25 cellular contexts compared by ENCODE assay signal in the genomic region with DNA sequence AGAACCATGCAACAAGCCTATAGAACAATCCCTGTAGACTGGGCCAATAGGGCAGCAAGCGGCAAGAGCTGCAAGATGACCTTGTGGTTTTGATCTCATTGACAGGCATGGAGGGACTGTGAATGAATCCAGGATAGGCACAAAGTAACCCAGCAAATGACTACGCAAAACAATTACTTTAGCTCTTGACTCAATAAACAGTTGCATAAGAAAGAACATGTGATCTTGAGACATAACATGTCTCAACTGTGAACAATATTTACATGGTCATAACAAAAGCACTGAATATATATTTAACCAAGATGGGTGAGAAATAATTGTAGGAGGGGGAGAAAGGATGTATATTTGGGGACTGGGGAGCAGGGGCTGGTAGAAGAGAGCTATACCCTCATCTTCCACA.
DNase-seq lines count a peak whose midpoint lies in the region; FAIRE-seq and TF ChIP-seq lines count a peak whose summit lies in the region.
"Had no signal": no experiment of that assay in that cellular context is flagged by ENCODE, and none has a peak within 500 bp of the region (broad histone marks: within the 10 kb centered on the region; RNA-seq: fewer than 3 reads in every experiment).

No MANE protein-coding gene starts in this region.

- peak overlapping the region; percentile 15 for H3K4ac ChIP-seq in H1 (replicated peaks; ENCODE audit: insufficient read length, low read depth, low read length)

- no peaks in the 10 kb centered on the region for H3K4me1 Mint-ChIP-seq in MCF 10A (ENCODE audit: insufficient read depth, unreplicated experiment)
- H3K4me1 Mint-ChIP-seq: CD8-positive, alpha-beta memory T cell had no signal

- no peak overlapping the region for H3K9ac ChIP-seq in H1 (replicated peaks in 1 of 4; ENCODE audit: extremely low read depth in 1 of 4, low read depth in 3 of 4, low read length in 3 of 4)

- H2BK20ac ChIP-seq in H1 (ENCODE audit: low read length) = no peak overlapping the region

- H3K36me3 ChIP-seq in breast epithelium (no peaks in the 10 kb centered on the region), H1 (ENCODE audit: control insufficient read depth in 2 of 4, insufficient read depth in 4 of 4, low read length in 3 of 4) (no peaks in the 10 kb centered on the region)
- H3K36me3 ChIP-seq: BE2C, Peyer's patch, SJCRH30 had no signal

- H3K18ac ChIP-seq in H1 (ENCODE audit: extremely low read depth, low read length) = no peak overlapping the region

- no peak overlapping the region for H3K23ac ChIP-seq in H1 (ENCODE audit: insufficient read length)

- CTCF ChIA-PET in MCF 10A (lab: Yijun Ruan, JAX) (interaction anchor here (0.7 kb wide), 1 partner anchor 245 kb away, joined by 3 read pairs; no protein-coding TSS in a partner anchor), H1 (lab: Charles Lee; ENCODE audit: partially characterized antibody) (interaction anchor here (0.7 to 1.3 kb wide), 2 partner anchors 11 to 33 kb away, joined by 3 read pairs; no protein-coding TSS in a partner anchor)

- no peak for FAIRE-seq in H1 (lab: Jason Lieb, UNC)
- FAIRE-seq: GM18507 had no signal

- no peak overlapping the region for H4K91ac ChIP-seq in H1 (replicated peaks; ENCODE audit: insufficient read length, low read length)

- no peaks in the 10 kb centered on the region for H4K20me1 ChIP-seq in H1 (replicated peaks in 1 of 2; ENCODE audit: control insufficient read depth in 1 of 2, insufficient read depth in 2 of 2, low read length in 2 of 2)

- no peaks in the 10 kb centered on the region for H3K36me3 Mint-ChIP-seq in MCF 10A (ENCODE audit: insufficient read depth, unreplicated experiment)
- H3K36me3 Mint-ChIP-seq: CD14-positive monocyte; CD8-positive, alpha-beta memory T cell had no signal

- H3K79me2 ChIP-seq in H1 (ENCODE audit: control insufficient read depth in 1 of 2, insufficient read depth in 2 of 2, low read length in 2 of 2) = no peaks in the 10 kb centered on the region

- TF ChIP-seq EP300 in H1 (IDR thresholded peaks at IDR 0.05; ENCODE audit: borderline replicate concordance in 1 of 2, low read depth in 2 of 2, low read length in 2 of 2) = no peak

- H3K14ac ChIP-seq in H1 (ENCODE audit: insufficient read length) = no peak overlapping the region

- no peak overlapping the region for H2BK15ac ChIP-seq in H1 (ENCODE audit: low read length)

- DNase-seq in MCF 10A (ENCODE audit: unreplicated experiment) = peak; percentile 14
- no peak for DNase-seq in breast epithelium (ENCODE audit: low spot score in 2 of 2)
- DNase-seq in H1 (ENCODE audit: low read depth in 1 of 2, low spot score in 2 of 2) = no peak
- peak; percentile 47 for DNase-seq in fibroblast of peridontal ligament (ENCODE audit: extremely low read depth)
- no peak for DNase-seq in RKO (ENCODE audit: low spot score)
- DNase-seq in GDM1 (lab: John Stamatoyannopoulos, UW) = no peak
- DNase-seq in NCI-H748 (lab: John Stamatoyannopoulos, UW; ENCODE audit: unreplicated experiment) = no peak
- DNase-seq in RPMI8226 = no peak
- DNase-seq: 8988T; ACHN; BE2C; Calu3; CD8-positive, alpha-beta memory T cell; DMS153; H7; KG1; MM.1S; NCI-H2029 treated with DMSO at 0.1 percent for 48 hours; NCI-H446 treated with DMSO at 0.1 percent for 48 hours; NCI-H526; OCI-M1; Peyer's patch; SJCRH30 had no signal

- no peak overlapping the region for H3K27ac Mint-ChIP-seq in MCF 10A (ENCODE audit: low read depth, unreplicated experiment)
- H3K27ac Mint-ChIP-seq: CD14-positive monocyte; CD8-positive, alpha-beta memory T cell had no signal

- H3K4me1 ChIP-seq in breast epithelium = no peaks in the 10 kb centered on the region
- H3K4me1 ChIP-seq in H1 (replicated peaks in 1 of 4; ENCODE audit: control insufficient read depth in 3 of 4, insufficient read depth in 4 of 4, low read length in 3 of 4) = peaks cover 0 to 12% (median 4%) of the 10 kb centered on the region in 4 experiments; a peak in 4 of 7 replicates
- H3K4me1 ChIP-seq: BE2C, Peyer's patch had no signal

- H3K27me3 ChIP-seq in breast epithelium (no peaks in the 10 kb centered on the region), H1 (replicated peaks in 1 of 4; ENCODE audit: control insufficient read depth in 3 of 4, extremely low read depth in 1 of 4, insufficient read depth in 3 of 4, low read length in 3 of 4) (no peaks in the 10 kb centered on the region; a peak in 1 of 7 replicates)
- H3K27me3 ChIP-seq: BE2C, Peyer's patch, SJCRH30 had no signal

- H3K9me3 Mint-ChIP-seq in MCF 10A (ENCODE audit: unreplicated experiment) = peaks cover 15% of the 10 kb centered on the region

- H2BK12ac ChIP-seq in H1 (ENCODE audit: low read depth, low read length) = no peak overlapping the region

- WGBS in H1 (ENCODE audit: extremely low coverage in 1 of 2, insufficient coverage in 1 of 2, insufficient read length in 1 of 2, insufficient replicate concordance in 2 of 2, low coverage in 1 of 2, low lambda C conversion rate in 2 of 2, missing lambda C conversion rate in 1 of 2), 2 experiments = 93% methylated on average over 2 of the region's 2 CpGs; no CpG with 5 or more reads in 1 of the 2 experiments

- H3K4me2 ChIP-seq in H1 (ENCODE audit: insufficient read depth in 1 of 2, low read depth in 2 of 2, low read length in 2 of 2) = no peak overlapping the region

- TF ChIP-seq CTCF in MCF 10A (IDR thresholded peaks at IDR 0.05; ENCODE audit: unreplicated experiment) = no peak
- TF ChIP-seq CTCF in breast epithelium (IDR thresholded peaks at IDR 0.05) = no peak
- TF ChIP-seq CTCF in H1 (IDR thresholded peaks at IDR 0.05; ENCODE audit: control extremely low read depth in 1 of 3, insufficient read depth in 1 of 3, low read depth in 1 of 3, low read length in 3 of 3) = no peak

- BruUV-seq in MCF 10A (replicated peaks; lab: Mats Ljungman, UMichigan) = no TSS peak

- H3K4me3 ChIP-seq in breast epithelium (no peak overlapping the region), H1 (ENCODE audit: extremely low read depth in 1 of 4, insufficient read depth in 2 of 4, low read depth in 3 of 4, low read length in 4 of 4) (no peak overlapping the region)
- H3K4me3 ChIP-seq: Peyer's patch, SJCRH30 had no signal

- no peak for TF ChIP-seq POLR2A in breast epithelium (IDR thresholded peaks at IDR 0.05)
- TF ChIP-seq POLR2A in H1 (IDR thresholded peaks at IDR 0.05; ENCODE audit: control extremely low read depth in 1 of 2, low read depth in 2 of 2, low read length in 2 of 2) = no peak

- intact Hi-C loops in MCF 10A (cut with micrococcal nuclease) = no loop called here
- intact Hi-C loops in breast epithelium (cut with DNase I; ENCODE audit: low total_unique reads) = no loop called here

- peaks cover 3% of the 10 kb centered on the region; the same call in 1 of the 2 replicates for H3K23me2 ChIP-seq in H1 (ENCODE audit: low read depth, low read length)

- H2AK5ac ChIP-seq in H1 (ENCODE audit: low read depth, low read length) = no peak overlapping the region

- no peak overlapping the region for H3K27ac ChIP-seq in breast epithelium
- H3K27ac ChIP-seq in H1 (ENCODE audit: low read depth, low read length) = no peak overlapping the region
- H3K27ac ChIP-seq: Peyer's patch, SJCRH30 had no signal

- POLR2A ChIA-PET in MCF 10A (lab: Yijun Ruan, JAX) = no interaction called here
- POLR2A ChIA-PET in H1 (lab: Charles Lee; ENCODE audit: partially characterized antibody) = no interaction called here

- no peak overlapping the region for H4K5ac ChIP-seq in H1 (ENCODE audit: insufficient read length, low read depth, low read length)

- H2BK5ac ChIP-seq in H1 (ENCODE audit: low read depth, low read length) = no peak overlapping the region

- H2AFZ ChIP-seq in H1 (ENCODE audit: low read length) = no peak overlapping the region

- H3K4me3 Mint-ChIP-seq in MCF 10A (ENCODE audit: unreplicated experiment) = no peak overlapping the region
- H3K4me3 Mint-ChIP-seq: CD14-positive monocyte; CD8-positive, alpha-beta memory T cell had no signal

- no peaks in the 10 kb centered on the region for H3K79me1 ChIP-seq in H1 (ENCODE audit: low read depth, low read length)

- H3K9me3 ChIP-seq in breast epithelium = no peaks in the 10 kb centered on the region
- H3K9me3 ChIP-seq in H1 (ENCODE audit: insufficient read depth in 2 of 2, low read depth in 1 of 2, low read length in 1 of 2) = no peaks in the 10 kb centered on the region
- H3K9me3 ChIP-seq: BE2C, Peyer's patch, SJCRH30 had no signal

- no peak overlapping the region for H3K56ac ChIP-seq in H1 (replicated peaks; ENCODE audit: insufficient read length, low read depth, low read length)

- no peak overlapping the region for H2BK120ac ChIP-seq in H1 (replicated peaks; ENCODE audit: low read depth, low read length)

- no peak for TF ChIP-seq RAD21 in H1 (IDR thresholded peaks at IDR 0.05 in 1 of 2, conservative IDR thresholded peaks at IDR 0.05 in 1 of 2; ENCODE audit: low read depth in 2 of 2, low read length in 2 of 2)

- H4K8ac ChIP-seq in H1 (ENCODE audit: extremely low read depth, insufficient read depth, low read length) = no peak overlapping the region

- H3K27me3 Mint-ChIP-seq in MCF 10A (ENCODE audit: insufficient read depth, unreplicated experiment) = no peaks in the 10 kb centered on the region

TF ChIP-seq in H1, 55 proteins besides CTCF, POLR2A, EP300 and RAD21 (continues in another document):
- TF ChIP-seq CHD2 (IDR thresholded peaks at IDR 0.05; ENCODE audit: low read length) = no peak

Comparison
In these comparisons a context has a peak if more than half of its experiments do, and no peak if none do; other contexts are left out.
1. DNase-seq: peak in MCF 10A (single experiment) and fibroblast of peridontal ligament (single experiment); none in breast epithelium (0 of 2), H1 (0 of 2), RKO (single experiment), GDM1 (single experiment), NCI-H748 (single experiment) and RPMI8226 (single experiment).